Comparison of ENCODE assay signal across 37 cellular contexts in the genomic region with DNA sequence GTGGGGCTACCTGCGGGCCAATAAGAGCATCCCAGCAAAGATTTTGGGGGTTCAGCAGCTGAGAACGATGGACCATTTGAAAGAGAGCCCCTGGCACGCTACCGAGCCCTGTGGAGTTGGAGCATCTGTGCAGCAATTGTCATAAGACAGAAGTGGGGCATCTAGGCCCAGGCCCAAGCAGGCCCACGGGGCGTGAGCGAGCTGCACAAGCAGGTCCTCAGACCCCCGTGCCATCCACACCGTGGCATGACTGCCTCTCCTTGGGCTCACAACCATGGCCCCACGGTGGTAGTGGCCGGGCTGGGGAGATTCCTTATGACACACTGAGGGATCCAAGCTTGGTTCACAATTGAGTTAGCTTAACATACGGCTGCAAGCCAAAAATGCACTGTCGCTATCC.
A peak's percentile ranks its signal among the peaks of the same experiment; 100 is the strongest.
DNase-seq lines count a peak whose midpoint lies in the region; ATAC-seq, FAIRE-seq and TF ChIP-seq lines count a peak whose summit lies in the region.
"Had no signal": no experiment of that assay in that cellular context is flagged by ENCODE, and none has a peak within 500 bp of the region (broad histone marks: within the 10 kb centered on the region; RNA-seq: fewer than 3 reads in every experiment).

No MANE protein-coding gene starts in this region.

- H3K4me3 Mint-ChIP-seq in neural progenitor cell: no peak overlapping the region
- H3K4me3 Mint-ChIP-seq: B cell; CD4-positive, alpha-beta memory T cell; CD4-positive, alpha-beta T cell; CD4-positive, CD25-positive, alpha-beta regulatory T cell; CD8-positive, alpha-beta memory T cell; CD8-positive, alpha-beta T cell had no signal

- peak overlapping the region; percentile 19 for H3K27ac Mint-ChIP-seq in neural progenitor cell
- H3K27ac Mint-ChIP-seq: B cell; CD4-positive, alpha-beta T cell; CD4-positive, CD25-positive, alpha-beta regulatory T cell; CD8-positive, alpha-beta T cell had no signal

- intact Hi-C loops in IMR-90 (cut with micrococcal nuclease) (no loop called here), K562 (cut with micrococcal nuclease) (no loop called here)

- CTCF ChIA-PET in IMR-90 (lab: Yijun Ruan, JAX): no interaction called here
- CTCF ChIA-PET in K562 (lab: Yijun Ruan, JAX; ENCODE audit: low intra/inter-chr PET ratio): interaction anchor here (0.7 kb wide), 1 partner anchor 121 kb away, joined by 3 read pairs; no protein-coding TSS in a partner anchor

- peaks cover 3% of the 10 kb centered on the region for H3K27me3 Mint-ChIP-seq in neural progenitor cell (ENCODE audit: insufficient read depth, low read depth)
- H3K27me3 Mint-ChIP-seq: CD4-positive, alpha-beta T cell had no signal

- H3K9ac ChIP-seq in IMR-90 (ENCODE audit: low read depth, low read length) (no peak overlapping the region), K562 (ENCODE audit: insufficient read depth in 1 of 2, low read depth in 2 of 2, low read length in 2 of 2) (no peak overlapping the region), neural progenitor cell (no peak overlapping the region), neuronal stem cell (ENCODE audit: low read depth, low read length, poor library complexity) (no peak overlapping the region)
- H3K9ac ChIP-seq: BLaER1; BLaER1 treated with 17β-estradiol and CSF1 and Interleukin-3, amounts not matched to agents 10 nM and 100 nM had no signal

- no peak overlapping the region for H2AK5ac ChIP-seq in IMR-90 (ENCODE audit: low read depth, low read length)
- H2AK5ac ChIP-seq in neuronal stem cell (ENCODE audit: low read depth, low read length): no peak overlapping the region

- H3K4me1 Mint-ChIP-seq in neural progenitor cell: peaks cover 6% of the 10 kb centered on the region
- H3K4me1 Mint-ChIP-seq: B cell; CD4-positive, alpha-beta memory T cell; CD4-positive, CD25-positive, alpha-beta regulatory T cell; CD8-positive, alpha-beta memory T cell had no signal

- 87% methylated on average over 11 of the region's 13 CpGs; no CpG with 5 or more reads in 1 of the 2 experiments for WGBS in IMR-90 (ENCODE audit: extremely low coverage in 2 of 2, insufficient read length in 1 of 2), 2 experiments
- WGBS in K562 (ENCODE audit: insufficient coverage, low coverage, missing lambda C conversion rate): 34% methylated on average over 13 of the region's 13 CpGs
- no CpG with 5 or more reads among the region's 13 CpGs for WGBS in neuronal stem cell (ENCODE audit: extremely low coverage in 2 of 2, insufficient read length in 2 of 2, insufficient replicate concordance in 1 of 2), 2 donors
- 91 to 94% methylated on average over 13 of the region's 13 CpGs for WGBS in tibial nerve, 2 donors

- H4K91ac ChIP-seq in IMR-90 (ENCODE audit: insufficient read depth, low read depth, low read length) (no peak overlapping the region), neuronal stem cell (ENCODE audit: low read depth, low read length, poor library complexity) (no peak overlapping the region)

- H2AFZ ChIP-seq in IMR-90 (replicated peaks; ENCODE audit: low read length, poor library complexity) (no peak overlapping the region), K562 (ENCODE audit: low read depth, low read length) (no peak overlapping the region), neural progenitor cell (replicated peaks) (no peak overlapping the region), neuronal stem cell (ENCODE audit: low read length) (no peak overlapping the region)

- H4K8ac ChIP-seq in IMR-90 (ENCODE audit: low read depth in 2 of 2, low read length in 2 of 2): no peak overlapping the region
- H4K8ac ChIP-seq in neuronal stem cell (ENCODE audit: low read depth, low read length): no peak overlapping the region

- H3K9me1 ChIP-seq in IMR-90 (ENCODE audit: insufficient read depth, low read length): no peaks in the 10 kb centered on the region
- no peaks in the 10 kb centered on the region for H3K9me1 ChIP-seq in K562 (ENCODE audit: control insufficient read depth, insufficient read depth, low read length)

- H3K9me3 ChIP-seq in IMR-90 (ENCODE audit: control insufficient read depth, insufficient read depth, low read length) (no peaks in the 10 kb centered on the region), K562 (replicated peaks; ENCODE audit: control insufficient read depth, insufficient read depth, low read depth, low read length) (no peaks in the 10 kb centered on the region), neural progenitor cell (ENCODE audit: low read depth) (no peaks in the 10 kb centered on the region), neuronal stem cell (replicated peaks in 1 of 2; ENCODE audit: control insufficient read depth in 2 of 2, insufficient read depth in 1 of 2, low read depth in 1 of 2, low read length in 2 of 2) (no peaks in the 10 kb centered on the region), tibial nerve (no peaks in the 10 kb centered on the region)
- H3K9me3 ChIP-seq: A549; BE2C; BLaER1; BLaER1 treated with 17β-estradiol and CSF1 and Interleukin-3, amounts not matched to agents 10 nM and 100 nM; Caco-2 had no signal

- H3K4ac ChIP-seq in IMR-90 (ENCODE audit: low read depth, low read length): no peak overlapping the region
- H3K4ac ChIP-seq in neuronal stem cell (ENCODE audit: low read length): no peak overlapping the region

- H2AK9ac ChIP-seq in IMR-90 (replicated peaks; ENCODE audit: low read depth, low read length, poor library complexity): peak overlapping the region; percentile 24

- H2BK20ac ChIP-seq in IMR-90 (ENCODE audit: low read depth, low read length): no peak overlapping the region

- H3K18ac ChIP-seq in IMR-90 (ENCODE audit: low read depth, low read length) (no peak overlapping the region), neuronal stem cell (ENCODE audit: low read length) (peak overlapping the region; percentile 54)

- H3K4me3 ChIP-seq in IMR-90 (ENCODE audit: insufficient read depth, low read depth, low read length) (no peak overlapping the region), K562 (no peak overlapping the region), neural progenitor cell (no peak overlapping the region), neuronal stem cell (ENCODE audit: low read length in 2 of 2) (no peak overlapping the region), tibial nerve (no peak overlapping the region)
- H3K4me3 ChIP-seq: A549; BLaER1; BLaER1 treated with 17β-estradiol and CSF1 and Interleukin-3, amounts not matched to agents 10 nM and 100 nM had no signal

- H2BK120ac ChIP-seq in IMR-90 (ENCODE audit: low read depth, low read length) (no peak overlapping the region), neuronal stem cell (ENCODE audit: low read depth, low read length) (no peak overlapping the region)

- in situ Hi-C loops in IMR-90 (cut with MboI; ENCODE audit: low sequenced_read_pairs) (loop anchor here (5.0 to 10.0 kb wide), 2 partner anchors 232 to 445 kb away; no protein-coding TSS in a partner anchor), K562 (cut with MboI) (loop anchor here (5.0 to 10.0 kb wide), 2 partner anchors 445 to 862 kb away; no protein-coding TSS in a partner anchor)

- H2BK5ac ChIP-seq in IMR-90 (ENCODE audit: low read depth, low read length, poor library complexity, severe bottlenecking) (no peak overlapping the region), neuronal stem cell (ENCODE audit: low read length) (no peak overlapping the region)

- dilution Hi-C loops in IMR-90 (cut with HindIII; ENCODE audit: low sequenced_read_pairs, unreplicated experiment): no loop called here

- no peak for TF ChIP-seq RAD21 in IMR-90 (IDR thresholded peaks at IDR 0.05; ENCODE audit: low read length)
- TF ChIP-seq RAD21 in K562 (CRISPR knock-in tag; conservative IDR thresholded peaks at IDR 0.05 in 1 of 2, IDR thresholded peaks at IDR 0.05 in 1 of 2): no peak

- TF ChIP-seq CTCF in IMR-90 (conservative IDR thresholded peaks at IDR 0.05; ENCODE audit: low read depth, low read length): no peak
- TF ChIP-seq CTCF in K562 (IDR thresholded peaks at IDR 0.05 in 2 of 3, conservative IDR thresholded peaks at IDR 0.05 in 1 of 3; ENCODE audit: insufficient read depth in 2 of 3, low read depth in 1 of 3, low read length in 3 of 3): no peak
- no peak for TF ChIP-seq CTCF in neural progenitor cell (IDR thresholded peaks at IDR 0.05)
- TF ChIP-seq CTCF in tibial nerve (IDR thresholded peaks at IDR 0.05): no peak

- H3K4me2 ChIP-seq in IMR-90 (ENCODE audit: low read depth, low read length) (no peak overlapping the region), K562 (ENCODE audit: insufficient read depth, low read length) (no peak overlapping the region), neural progenitor cell (no peak overlapping the region), neuronal stem cell (ENCODE audit: insufficient read depth, low read length, poor library complexity, severe bottlenecking) (no peak overlapping the region)
- H3K4me2 ChIP-seq: A549; BLaER1; BLaER1 treated with 17β-estradiol and CSF1 and Interleukin-3, amounts not matched to agents 10 nM and 100 nM had no signal

- no peak overlapping the region for H4K5ac ChIP-seq in IMR-90 (ENCODE audit: low read depth, low read length)

- H3K27me3 ChIP-seq in IMR-90 (ENCODE audit: control insufficient read depth, insufficient read depth, low read length) (0 out of 2 replicates have a peak, but pooled peaks cover 2% of the 10 kb centered on the region), K562 (ENCODE audit: control insufficient read depth in 2 of 2, insufficient read depth in 2 of 2, low read length in 2 of 2) (peaks cover 19 to 52% of the 10 kb centered on the region in 2 experiments), neural progenitor cell (no peaks in the 10 kb centered on the region), neuronal stem cell (ENCODE audit: control insufficient read depth in 3 of 3, insufficient read depth in 3 of 3, low read depth in 1 of 3, low read length in 3 of 3) (peaks cover 0 to 4% (median 0%) of the 10 kb centered on the region in 3 experiments), tibial nerve (no peaks in the 10 kb centered on the region)
- H3K27me3 ChIP-seq: BE2C; BLaER1; BLaER1 treated with 17β-estradiol and CSF1 and Interleukin-3, amounts not matched to agents 10 nM and 100 nM had no signal

- POLR2A ChIA-PET in IMR-90 (lab: Charles Lee; ENCODE audit: unreplicated experiment) (no interaction called here), K562 (lab: Yijun Ruan, JAX) (interaction anchor here (0.6 to 1.2 kb wide), 3 partner anchors 8 to 261 kb away, joined by 3 read pairs; no protein-coding TSS in a partner anchor)

- H3K4me1 ChIP-seq in IMR-90 (ENCODE audit: control insufficient read depth, insufficient read depth, low read length): no peaks in the 10 kb centered on the region
- peaks cover 20 to 24% of the 10 kb centered on the region in 2 experiments; a peak in 4 of 5 replicates for H3K4me1 ChIP-seq in K562 (replicated peaks in 1 of 2; ENCODE audit: control insufficient read depth in 2 of 2, insufficient read depth in 2 of 2, low read length in 2 of 2)
- peaks cover 15% of the 10 kb centered on the region for H3K4me1 ChIP-seq in neural progenitor cell
- H3K4me1 ChIP-seq in neuronal stem cell (ENCODE audit: control insufficient read depth in 2 of 2, insufficient read depth in 1 of 2, low read depth in 1 of 2, low read length in 2 of 2): peaks cover 0 to 12% of the 10 kb centered on the region in 2 donors
- peaks cover 0 to 11% (median 0%) of the 10 kb centered on the region in 4 donors for H3K4me1 ChIP-seq in tibial nerve
- H3K4me1 ChIP-seq: A549, BE2C, BLaER1, Caco-2 had no signal

- TF ChIP-seq EP300 in K562 (IDR thresholded peaks at IDR 0.05; ENCODE audit: low read length) (no peak), tibial nerve (IDR thresholded peaks at IDR 0.05) (no peak)

- DNase-seq in IMR-90: no peak
- DNase-seq in K562 (ENCODE audit: extremely low read depth in 1 of 4, low spot score in 3 of 4): no peak
- DNase-seq in neural progenitor cell (ENCODE audit: low spot score): no peak
- DNase-seq in neuronal stem cell (ENCODE audit: low spot score): no peak
- DNase-seq in stimulated activated naive CD8-positive, alpha-beta T cell treated with anti-CD3 and anti-CD28 coated beads, Interleukin-15, Interleukin-2, amounts not matched to agents 100 U/mL and 50 U/mL, for 24 hours: no peak
- no peak for DNase-seq in cerebellum (ENCODE audit: low spot score)
- DNase-seq in tibial nerve (ENCODE audit: low spot score in 2 of 2): no peak
- DNase-seq: 8988T; ACHN; AML-193; BE2C; C1 segment of cervical spinal cord; Caco-2; Calu3; CD4-positive, alpha-beta memory T cell; CD4-positive, alpha-beta T cell; CD4-positive, CD25-positive, alpha-beta regulatory T cell; CD8-positive, alpha-beta memory T cell; CD8-positive, alpha-beta T cell; COR-L47; DMS 273 treated with DMSO at 0.1 percent for 48 hours; DMS153; DMS53; DMS79; DMS79 treated with DMSO at 0.1 percent for 48 hours; DND-41; EL had no signal

- H3K36me3 Mint-ChIP-seq in neural progenitor cell: peaks cover 2% of the 10 kb centered on the region
- H3K36me3 Mint-ChIP-seq: CD14-positive monocyte; CD4-positive, alpha-beta memory T cell; CD4-positive, CD25-positive, alpha-beta regulatory T cell; CD8-positive, alpha-beta memory T cell; CD8-positive, alpha-beta T cell had no signal

- TF ChIP-seq POLR2A in IMR-90 (IDR thresholded peaks at IDR 0.05; ENCODE audit: low read depth, low read length) (no peak), K562 (conservative IDR thresholded peaks at IDR 0.05) (no peak), tibial nerve (IDR thresholded peaks at IDR 0.05) (no peak)

- ATAC-seq in IMR-90 (ENCODE audit: low read depth) (no peak), K562 (no peak), HG02759 (IDR thresholded peaks at IDR 0.05; ENCODE audit: unreplicated experiment) (no peak)
- ATAC-seq in stimulated activated naive CD8-positive, alpha-beta T cell treated with anti-CD3 and anti-CD28 coated beads, Interleukin-15, Interleukin-2, amounts not matched to agents 100 U/mL and 50 U/mL, for 24 hours: no peak
- ATAC-seq: A549; CD8-positive, alpha-beta T cell had no signal

- H3K79me2 ChIP-seq in K562 (ENCODE audit: control insufficient read depth, insufficient read depth, low read length): no peaks in the 10 kb centered on the region
- H3K79me2 ChIP-seq in neural progenitor cell (ENCODE audit: low read depth): no peaks in the 10 kb centered on the region

- H3K27ac ChIP-seq in IMR-90 (ENCODE audit: insufficient read depth, low read length) (no peak overlapping the region), K562 (ENCODE audit: extremely low read depth, low read depth, low read length) (no peak overlapping the region), neural progenitor cell (no peak overlapping the region), neuronal stem cell (replicated peaks; ENCODE audit: low read length) (no peak overlapping the region), tibial nerve (no peak overlapping the region)
- H3K27ac ChIP-seq: 22Rv1; A549; BLaER1; BLaER1 treated with 17β-estradiol and CSF1 and Interleukin-3, amounts not matched to agents 10 nM and 100 nM; C4-2B had no signal

- no peak overlapping the region for H2BK15ac ChIP-seq in IMR-90 (ENCODE audit: low read depth, low read length)
- H2BK15ac ChIP-seq in neuronal stem cell (ENCODE audit: low read length): peak overlapping the region; percentile 32

- BruUV-seq in IMR-90 (replicated peaks; lab: Mats Ljungman, UMichigan) (no TSS peak), K562 (replicated peaks; lab: Mats Ljungman, UMichigan) (no TSS peak)

- H3K56ac ChIP-seq in IMR-90 (ENCODE audit: extremely low read depth, insufficient read depth, low read length): no peak overlapping the region

- no peaks in the 10 kb centered on the region for H4K20me1 ChIP-seq in IMR-90 (ENCODE audit: insufficient read depth, low read length)
- H4K20me1 ChIP-seq in K562 (replicated peaks; ENCODE audit: control insufficient read depth, insufficient read depth, low read length): 0 out of 2 replicates have a peak, but pooled peaks cover 8% of the 10 kb centered on the region
- no peaks in the 10 kb centered on the region for H4K20me1 ChIP-seq in neural progenitor cell (ENCODE audit: low read depth)
- H4K20me1 ChIP-seq: BLaER1; BLaER1 treated with 17β-estradiol and CSF1 and Interleukin-3, amounts not matched to agents 10 nM and 100 nM had no signal

- peaks cover 2% of the 10 kb centered on the region for H3K9me3 Mint-ChIP-seq in neural progenitor cell
- H3K9me3 Mint-ChIP-seq: CD4-positive, alpha-beta memory T cell; CD4-positive, alpha-beta T cell; CD4-positive, CD25-positive, alpha-beta regulatory T cell; CD8-positive, alpha-beta memory T cell; CD8-positive, alpha-beta T cell had no signal

- H2BK12ac ChIP-seq in neuronal stem cell (ENCODE audit: low read length): no peak overlapping the region

- FAIRE-seq in K562 (lab: Jason Lieb, UNC): no peak
- FAIRE-seq: A204.1, A549, D721Med had no signal

- H3F3A ChIP-seq in neural progenitor cell (ENCODE audit: low read depth): no peaks in the 10 kb centered on the region

- no peak overlapping the region for H3K23ac ChIP-seq in IMR-90 (ENCODE audit: low read depth, low read length)
- no peak overlapping the region for H3K23ac ChIP-seq in neuronal stem cell (ENCODE audit: low read depth, low read length, poor library complexity)

- no peak overlapping the region for H3K14ac ChIP-seq in IMR-90 (replicated peaks; ENCODE audit: low read depth, low read length)
- peak overlapping the region; percentile 27 for H3K14ac ChIP-seq in neuronal stem cell (ENCODE audit: low read length)

- H3K79me1 ChIP-seq in IMR-90 (ENCODE audit: low read depth in 1 of 2, low read length in 2 of 2) (no peaks in the 10 kb centered on the region), neuronal stem cell (ENCODE audit: low read depth, low read length) (no peaks in the 10 kb centered on the region)

- H3K36me3 ChIP-seq in IMR-90 (ENCODE audit: control insufficient read depth, insufficient read depth, low read length) (no peaks in the 10 kb centered on the region), K562 (ENCODE audit: control insufficient read depth, insufficient read depth, low read length) (no peaks in the 10 kb centered on the region), neural progenitor cell (no peaks in the 10 kb centered on the region), neuronal stem cell (replicated peaks in 1 of 2; ENCODE audit: control insufficient read depth in 2 of 2, insufficient read depth in 2 of 2, low read length in 2 of 2) (peaks cover 0 to 3% of the 10 kb centered on the region in 2 donors), tibial nerve (no peaks in the 10 kb centered on the region)
- H3K36me3 ChIP-seq: BE2C; BLaER1; BLaER1 treated with 17β-estradiol and CSF1 and Interleukin-3, amounts not matched to agents 10 nM and 100 nM had no signal
